In the genomic region with DNA sequence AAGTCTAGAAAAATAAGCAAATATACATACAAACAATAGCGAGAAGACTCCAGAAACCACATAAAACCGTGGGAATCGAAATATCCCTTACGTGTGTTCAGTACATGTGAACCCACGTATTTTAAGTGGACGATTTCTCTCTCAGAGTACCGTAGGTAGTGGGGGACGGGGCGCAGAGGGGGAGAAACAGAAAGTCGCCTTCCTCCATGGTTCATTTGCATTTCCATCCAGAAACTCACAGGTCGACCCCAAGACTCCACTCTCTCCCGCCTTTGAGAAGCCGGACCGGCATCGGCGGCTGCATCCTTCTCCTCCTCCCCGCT, we compare ENCODE assay signal across 8 cellular contexts. TPM values are rescaled to one million over a fixed set of nuclear protein-coding genes. Genes with fewer than 3 reads are reported as not detected.
DNase-seq lines count a peak whose midpoint lies in the region; ATAC-seq and TF ChIP-seq lines count a peak whose summit lies in the region.

No MANE protein-coding gene starts in this region.

- H3K27ac Mint-ChIP-seq in activated T-helper 1 cell treated with anti-CD3 and anti-CD28 coated beads, Interleukin-12 subunit alpha, Interleukin-12 subunit beta, Interleukin-2, Interleukin-4 antibody, amounts not matched to agents 30 ng/mL and 10 ng/mL and 1 ng/mL, durations not matched to agents 14 hours and 24 hours and 36 hours: no peak overlapping the region

- no peak for TF ChIP-seq POLR2A in stomach (IDR thresholded peaks at IDR 0.05)

- H3K36me3 Mint-ChIP-seq in activated T-helper 1 cell treated with anti-CD3 and anti-CD28 coated beads, Interleukin-12 subunit alpha, Interleukin-12 subunit beta, Interleukin-2, Interleukin-4 antibody, amounts not matched to agents 30 ng/mL and 10 ng/mL and 1 ng/mL, durations not matched to agents 14 hours and 24 hours and 36 hours (ENCODE audit: low read depth): no peaks in the 10 kb centered on the region

- peaks cover 53% of the 10 kb centered on the region for H3K27me3 Mint-ChIP-seq in activated T-helper 1 cell treated with anti-CD3 and anti-CD28 coated beads, Interleukin-12 subunit alpha, Interleukin-12 subunit beta, Interleukin-2, Interleukin-4 antibody, amounts not matched to agents 30 ng/mL and 10 ng/mL and 1 ng/mL, durations not matched to agents 14 hours and 24 hours and 36 hours (ENCODE audit: insufficient read depth)

- H3K4me3 Mint-ChIP-seq in activated T-helper 1 cell treated with anti-CD3 and anti-CD28 coated beads, Interleukin-12 subunit alpha, Interleukin-12 subunit beta, Interleukin-2, Interleukin-4 antibody, amounts not matched to agents 30 ng/mL and 10 ng/mL and 1 ng/mL, durations not matched to agents 14 hours and 24 hours and 36 hours: peak overlapping the region; percentile 82

- H3K4me1 ChIP-seq in iPS-20b (ENCODE audit: insufficient read depth, low read length): peaks cover 12% of the 10 kb centered on the region; the same call in 1 of the 2 replicates
- H3K4me1 ChIP-seq in stomach: peaks cover 0 to 33% (median 21%) of the 10 kb centered on the region in 4 donors

- H3K9me3 Mint-ChIP-seq in activated T-helper 1 cell treated with anti-CD3 and anti-CD28 coated beads, Interleukin-12 subunit alpha, Interleukin-12 subunit beta, Interleukin-2, Interleukin-4 antibody, amounts not matched to agents 30 ng/mL and 10 ng/mL and 1 ng/mL, durations not matched to agents 14 hours and 24 hours and 36 hours: no peaks in the 10 kb centered on the region

- DNase-seq in NCI-H510A treated with DMSO at 0.1 percent for 48 hours (lab: John Stamatoyannopoulos, UW): peak; percentile 0
- no peak for DNase-seq in NCI-H510A (lab: John Stamatoyannopoulos, UW)
- DNase-seq in activated T-helper 1 cell treated with anti-CD3 and anti-CD28 coated beads, Interleukin-12 subunit alpha, Interleukin-12 subunit beta, Interleukin-2, Interleukin-4 antibody, amounts not matched to agents 30 ng/mL and 10 ng/mL and 1 ng/mL, durations not matched to agents 14 hours and 24 hours and 36 hours (ENCODE audit: low spot score): no peak
- DNase-seq in stomach: no peak
- no peak for DNase-seq in SHP77 treated with DMSO at 0.1 percent for 48 hours (lab: John Stamatoyannopoulos, UW)
- DNase-seq in cerebellar nuclear complex (lab: John Stamatoyannopoulos, UW): no peak

- H3K36me3 ChIP-seq in iPS-20b (ENCODE audit: insufficient read depth, low read depth, low read length) (no peaks in the 10 kb centered on the region), stomach (no peaks in the 10 kb centered on the region)

- H3K27ac ChIP-seq in iPS-20b (ENCODE audit: low read length) (peak overlapping the region; percentile 5), stomach (peak overlapping the region; percentile 50 to 87 (median 72))

- TF ChIP-seq EP300 in stomach (IDR thresholded peaks at IDR 0.05): no peak

- H3K4me1 Mint-ChIP-seq in activated T-helper 1 cell treated with anti-CD3 and anti-CD28 coated beads, Interleukin-12 subunit alpha, Interleukin-12 subunit beta, Interleukin-2, Interleukin-4 antibody, amounts not matched to agents 30 ng/mL and 10 ng/mL and 1 ng/mL, durations not matched to agents 14 hours and 24 hours and 36 hours (ENCODE audit: low read depth): peaks cover 7% of the 10 kb centered on the region

- peak overlapping the region; percentile 78; the same call in 1 of the 2 replicates for H3K9ac ChIP-seq in iPS-20b (ENCODE audit: low read depth, low read length)

- H3K9me3 ChIP-seq in iPS-20b (ENCODE audit: insufficient read depth, low read depth, low read length) (0 out of 2 replicates have a peak, but pooled peaks cover 9% of the 10 kb centered on the region), stomach (no peaks in the 10 kb centered on the region)

- ATAC-seq in GM18870 (IDR thresholded peaks at IDR 0.05; ENCODE audit: unreplicated experiment): no peak

- H3K4me3 ChIP-seq in iPS-20b (ENCODE audit: low read length) (peak overlapping the region; percentile 84), stomach (peak overlapping the region; percentile 64 to 70 (median 68))

- H3K27me3 ChIP-seq in iPS-20b (ENCODE audit: insufficient read depth, low read length) (peaks cover 35% of the 10 kb centered on the region; the same call in 1 of the 2 replicates), stomach (peaks cover 0 to 10% (median 0%) of the 10 kb centered on the region in 3 donors)

- WGBS in stomach, 5 donors: 2 to 3% (median 2%) methylated on average over 17 of the region's 17 CpGs

- intact Hi-C loops in activated T-helper 1 cell treated with anti-CD3 and anti-CD28 coated beads, Interleukin-12 subunit alpha, Interleukin-12 subunit beta, Interleukin-2, Interleukin-4 antibody, amounts not matched to agents 30 ng/mL and 10 ng/mL and 1 ng/mL, durations not matched to agents 14 hours and 24 hours and 36 hours (cut with micrococcal nuclease): loop anchor here (10.0 kb wide), 2 partner anchors 122 to 172 kb away; a partner anchor contains a TSS
- intact Hi-C loops in stomach (cut with DNase I; ENCODE audit: low total_unique reads): no loop called here

- no peak for TF ChIP-seq CTCF in stomach (IDR thresholded peaks at IDR 0.05)

RNA-seq across cellular contexts. Expression of a gene that starts 0.5 kb away (rescaled TPM):
- total RNA-seq in activated T-helper 1 cell treated with anti-CD3 and anti-CD28 coated beads, Interleukin-12 subunit alpha, Interleukin-12 subunit beta, Interleukin-2, Interleukin-4 antibody, amounts not matched to agents 30 ng/mL and 10 ng/mL and 1 ng/mL, durations not matched to agents 14 hours and 24 hours and 36 hours: 1.0 and 1.2 TPM in 2 replicates
- 10 to 100 TPM in 4 of 5 donors, 1 to 10 TPM in 1; 2.9 to 42.0 (median 14.1) TPM for total RNA-seq in stomach
- 1 to 10 TPM in 1 of 3 donors, under 1 TPM in 2; 0.31 to 2.8 (median 0.87) TPM for polyA plus RNA-seq in stomach
